ENCODE assay signal across 10 cellular contexts in the genomic region with DNA sequence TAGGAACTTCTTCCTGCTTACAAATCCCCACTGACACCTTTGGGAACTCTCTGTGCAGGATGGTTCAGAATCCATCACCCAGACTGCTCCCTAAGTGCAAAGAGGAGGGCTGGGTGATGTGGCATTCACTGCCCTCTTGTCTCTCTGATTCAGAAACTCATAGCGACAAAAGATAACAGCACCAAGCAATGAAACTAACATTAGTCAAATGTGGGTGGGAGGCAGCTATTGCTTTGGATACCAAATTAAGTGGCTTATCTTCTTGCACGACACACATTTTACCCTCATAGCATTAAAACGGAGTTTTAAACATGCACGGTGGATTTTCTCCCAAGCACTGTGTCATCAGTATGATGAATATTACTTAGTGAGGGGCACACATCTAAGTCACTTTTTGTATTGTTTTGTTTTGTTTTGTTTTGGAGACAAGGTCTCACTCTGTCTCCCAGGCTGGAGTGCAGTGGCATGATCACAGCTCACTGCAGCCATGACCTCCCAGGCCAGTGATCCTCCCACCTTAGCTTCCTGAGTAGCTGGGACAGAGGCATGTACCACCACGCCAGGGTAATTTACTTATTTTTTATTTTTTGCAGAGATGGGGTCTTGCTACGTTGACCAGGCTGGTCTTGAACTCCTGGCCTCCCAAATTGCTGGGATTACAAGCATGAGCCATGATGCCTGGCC. TPM values are rescaled to one million over a fixed set of nuclear protein-coding genes. Genes with fewer than 3 reads are reported as not detected.
DNase-seq lines count a peak whose midpoint lies in the region; ATAC-seq and TF ChIP-seq lines count a peak whose summit lies in the region.
"Had no signal": no experiment of that assay in that cellular context is flagged by ENCODE, and none has a peak within 500 bp of the region (broad histone marks: within the 10 kb centered on the region; RNA-seq: fewer than 3 reads in every experiment).

No MANE protein-coding gene starts in this region.

- no peak for DNase-seq in left ventricle myocardium inferior
- DNase-seq in Right ventricle myocardium superior = no peak
- no peak for DNase-seq in WTC11 (ENCODE audit: low spot score)
- DNase-seq in iris pigment epithelial cell (ENCODE audit: low read depth) = peak; percentile 31
- no peak for DNase-seq in osteocyte (ENCODE audit: extremely low spot score, unreplicated experiment)
- no peak for DNase-seq in SIG-M5 treated with dmso at 0.1 percent for 504 hours (lab: John Stamatoyannopoulos, UW; ENCODE audit: unreplicated experiment)
- DNase-seq: Karpas-422, NCI-H446 treated with DMSO at 0.1 percent for 48 hours had no signal

- intact Hi-C loops in left ventricle myocardium inferior (cut with micrococcal nuclease) = no loop called here
- intact Hi-C loops in Right ventricle myocardium superior (cut with DNase I) = no loop called here

- H3K27ac Mint-ChIP-seq in WTC11 (peak overlapping the region; percentile 35; the same call in 1 of the 2 replicates), osteocyte (ENCODE audit: unreplicated experiment) (no peak overlapping the region)

- no peak overlapping the region for H3K4me3 ChIP-seq in left ventricle myocardium inferior

- peaks cover 15% of the 10 kb centered on the region for H3K4me1 ChIP-seq in left ventricle myocardium inferior

- peaks cover 12% of the 10 kb centered on the region for H3K9me3 ChIP-seq in left ventricle myocardium inferior (replicated peaks)

- no peaks in the 10 kb centered on the region for H3K27me3 ChIP-seq in left ventricle myocardium inferior (ENCODE audit: low read depth)

- CTCF ChIA-PET in WTC11 (lab: Charles Lee) = no interaction called here

- H3K9me3 Mint-ChIP-seq in WTC11 (peaks cover 11% of the 10 kb centered on the region), osteocyte (ENCODE audit: unreplicated experiment) (peaks cover 4% of the 10 kb centered on the region)

- no peak overlapping the region for H3K4me3 Mint-ChIP-seq in WTC11
- no peak overlapping the region for H3K4me3 Mint-ChIP-seq in osteocyte (ENCODE audit: unreplicated experiment)

- TF ChIP-seq CTCF in left ventricle myocardium inferior (IDR thresholded peaks at IDR 0.05; ENCODE audit: borderline replicate concordance) = no peak
- TF ChIP-seq CTCF in WTC11 (IDR thresholded peaks at IDR 0.05) = no peak
- no peak for TF ChIP-seq CTCF in osteocyte (IDR thresholded peaks at IDR 0.05)

- H3K36me3 Mint-ChIP-seq in WTC11 (peaks cover 41% of the 10 kb centered on the region), osteocyte (ENCODE audit: unreplicated experiment) (peaks cover 47% of the 10 kb centered on the region)

- peak overlapping the region; percentile 44 for H3K27ac ChIP-seq in left ventricle myocardium inferior (replicated peaks)

- peaks cover 44% of the 10 kb centered on the region for H3K36me3 ChIP-seq in left ventricle myocardium inferior

- H3K4me1 Mint-ChIP-seq in WTC11 (0 out of 2 replicates have a peak, but pooled peaks cover 3% of the 10 kb centered on the region), osteocyte (ENCODE audit: unreplicated experiment) (peaks cover 10% of the 10 kb centered on the region)

- H3K27me3 Mint-ChIP-seq in WTC11 (ENCODE audit: low read depth) (no peaks in the 10 kb centered on the region), osteocyte (ENCODE audit: unreplicated experiment) (no peaks in the 10 kb centered on the region)

- POLR2A ChIA-PET in WTC11 (lab: Charles Lee) = no interaction called here

- ATAC-seq in Right ventricle myocardium superior (ENCODE audit: poor library complexity) (no peak), WTC11 (no peak), GM18505 (IDR thresholded peaks at IDR 0.05; ENCODE audit: unreplicated experiment) (no peak), HG03280 (IDR thresholded peaks at IDR 0.05; ENCODE audit: unreplicated experiment) (no peak)

- TF ChIP-seq POLR2A in GM18505 (IDR thresholded peaks at IDR 0.05; ENCODE audit: borderline replicate concordance, extremely low read depth, insufficient read depth, insufficient read length) = no peak

TF ChIP-seq in WTC11, 78 proteins besides CTCF, POLR2A, EP300 and RAD21:
- no peak for TF ChIP-seq ZNF423 (CRISPR knock-in tag; IDR thresholded peaks at IDR 0.05)
- no peak for TF ChIP-seq ATF1 (CRISPR knock-in tag; IDR thresholded peaks at IDR 0.05)
- no peak for TF ChIP-seq ZSCAN18 (CRISPR knock-in tag; IDR thresholded peaks at IDR 0.05)
- no peak for TF ChIP-seq JAZF1 (CRISPR knock-in tag; IDR thresholded peaks at IDR 0.05)
- no peak for TF ChIP-seq GTF2I (CRISPR knock-in tag; conservative IDR thresholded peaks at IDR 0.05)
- TF ChIP-seq, protein P1, sequence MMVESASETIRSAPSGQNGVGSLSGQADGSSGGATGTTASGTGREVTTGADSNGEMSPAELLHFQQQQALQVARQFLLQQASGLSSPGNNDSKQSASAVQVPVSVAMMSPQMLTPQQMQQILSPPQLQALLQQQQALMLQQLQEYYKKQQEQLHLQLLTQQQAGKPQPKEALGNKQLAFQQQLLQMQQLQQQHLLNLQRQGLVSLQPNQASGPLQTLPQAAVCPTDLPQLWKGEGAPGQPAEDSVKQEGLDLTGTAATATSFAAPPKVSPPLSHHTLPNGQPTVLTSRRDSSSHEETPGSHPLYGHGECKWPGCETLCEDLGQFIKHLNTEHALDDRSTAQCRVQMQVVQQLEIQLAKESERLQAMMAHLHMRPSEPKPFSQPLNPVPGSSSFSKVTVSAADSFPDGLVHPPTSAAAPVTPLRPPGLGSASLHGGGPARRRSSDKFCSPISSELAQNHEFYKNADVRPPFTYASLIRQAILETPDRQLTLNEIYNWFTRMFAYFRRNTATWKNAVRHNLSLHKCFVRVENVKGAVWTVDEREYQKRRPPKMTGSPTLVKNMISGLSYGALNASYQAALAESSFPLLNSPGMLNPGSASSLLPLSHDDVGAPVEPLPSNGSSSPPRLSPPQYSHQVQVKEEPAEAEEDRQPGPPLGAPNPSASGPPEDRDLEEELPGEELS (CRISPR knock-in tag; IDR thresholded peaks at IDR 0.05) = no peak
- TF ChIP-seq ETV6 (CRISPR knock-in tag; IDR thresholded peaks at IDR 0.05) = no peak
- no peak for TF ChIP-seq SOX15 (CRISPR knock-in tag; IDR thresholded peaks at IDR 0.05)
- TF ChIP-seq, protein P2, sequence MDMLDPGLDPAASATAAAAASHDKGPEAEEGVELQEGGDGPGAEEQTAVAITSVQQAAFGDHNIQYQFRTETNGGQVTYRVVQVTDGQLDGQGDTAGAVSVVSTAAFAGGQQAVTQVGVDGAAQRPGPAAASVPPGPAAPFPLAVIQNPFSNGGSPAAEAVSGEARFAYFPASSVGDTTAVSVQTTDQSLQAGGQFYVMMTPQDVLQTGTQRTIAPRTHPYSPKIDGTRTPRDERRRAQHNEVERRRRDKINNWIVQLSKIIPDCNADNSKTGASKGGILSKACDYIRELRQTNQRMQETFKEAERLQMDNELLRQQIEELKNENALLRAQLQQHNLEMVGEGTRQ (CRISPR knock-in tag; IDR thresholded peaks at IDR 0.05) = no peak
- no peak for TF ChIP-seq ATF2 (CRISPR knock-in tag; IDR thresholded peaks at IDR 0.05; ENCODE audit: borderline replicate concordance, low read depth)
- TF ChIP-seq HMGA2 (CRISPR knock-in tag; IDR thresholded peaks at IDR 0.05) = no peak
- no peak for TF ChIP-seq CREM (CRISPR knock-in tag; IDR thresholded peaks at IDR 0.05)
- no peak for TF ChIP-seq NFE2L1 (CRISPR knock-in tag; IDR thresholded peaks at IDR 0.05)
- TF ChIP-seq GABPB1 (CRISPR knock-in tag; IDR thresholded peaks at IDR 0.05) = no peak
- no peak for TF ChIP-seq ZNF416 (CRISPR knock-in tag; IDR thresholded peaks at IDR 0.05)
- TF ChIP-seq IRF2 (CRISPR knock-in tag; IDR thresholded peaks at IDR 0.05; ENCODE audit: borderline replicate concordance, low read depth) = no peak
- no peak for TF ChIP-seq FOXP1 (CRISPR knock-in tag; IDR thresholded peaks at IDR 0.05; ENCODE audit: borderline replicate concordance)
- TF ChIP-seq NR3C1 (CRISPR knock-in tag; conservative IDR thresholded peaks at IDR 0.05; ENCODE audit: low read depth) = no peak
- no peak for TF ChIP-seq TEAD4 (CRISPR knock-in tag; IDR thresholded peaks at IDR 0.05)
- no peak for TF ChIP-seq ZBTB21 (CRISPR knock-in tag; IDR thresholded peaks at IDR 0.05; ENCODE audit: borderline replicate concordance)

RNA-seq across cellular contexts. Expression of gene NEB, which starts 40.9 kb away (rescaled TPM):
- total RNA-seq in left ventricle myocardium inferior (30.5 TPM), Right ventricle myocardium superior (1.5 TPM), WTC11 (2021) (1.7 to 2.1 TPM (median 1.9 TPM) in 3 replicates), osteocyte (0.40 and 1.3 TPM in 2 replicates)

RNA-seq across cellular contexts. Expression of gene ARL5A, which starts 53.0 kb away (rescaled TPM):
- total RNA-seq in left ventricle myocardium inferior (53.9 TPM), Right ventricle myocardium superior (57.5 TPM), WTC11 (2021) (73.2 to 82.7 TPM (median 74.1 TPM) in 3 replicates), osteocyte (41.6 and 46.5 TPM in 2 replicates)

Comparison
In these comparisons a context has a peak if more than half of its experiments do, and no peak if none do; other contexts are left out.
1. RNA of gene NEB, which starts 40.9 kb away (total RNA-seq): 30.5 TPM in left ventricle myocardium inferior (single experiment); 1.7 to 2.1 TPM in WTC11, 1.5 TPM in Right ventricle myocardium superior (single experiment) and 0.40 to 1.3 TPM in osteocyte; every median in the first group is over 10 times any median in the second.